Comparison of ENCODE assay signal across 2 cellular contexts in the genomic region with DNA sequence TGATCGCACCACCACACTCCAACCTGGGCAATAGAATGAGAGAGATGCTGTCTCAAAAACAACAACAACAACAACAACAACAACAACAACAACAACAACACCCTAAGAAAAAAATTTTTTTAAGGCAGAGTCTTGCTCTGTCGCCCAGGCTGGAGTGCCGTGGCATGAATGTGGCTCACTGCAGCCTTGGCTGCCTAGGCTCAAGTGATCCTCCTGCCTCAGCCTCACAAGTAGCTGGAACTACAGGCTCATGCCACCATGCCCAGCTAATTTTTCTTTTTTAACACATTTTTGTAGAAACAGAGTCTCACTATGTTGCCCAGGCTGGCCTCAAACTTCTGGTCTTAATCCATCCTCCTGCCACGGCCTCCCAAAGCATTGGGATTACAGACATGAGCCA.
TF ChIP-seq lines count a peak whose summit lies in the region.

No MANE protein-coding gene starts in this region.

TF ChIP-seq in HepG2, 621 proteins besides CTCF, POLR2A, EP300 and RAD21:
- TF ChIP-seq ZFP90 (CRISPR knock-in tag; IDR thresholded peaks at IDR 0.05; ENCODE audit: borderline replicate concordance) (peak; percentile 74; the same call in 1 of the 2 replicates), FOXO1 (CRISPR knock-in tag; IDR thresholded peaks at IDR 0.05) (no peak)

TF ChIP-seq in HEK293, 187 proteins besides CTCF, POLR2A, EP300 and RAD21:
- peak; percentile 55; the same call in 1 of the 2 replicates for TF ChIP-seq ZNF121 (tag by site-specific recombination; IDR thresholded peaks at IDR 0.05)
- no peak for TF ChIP-seq ZNF274 (IDR thresholded peaks at IDR 0.05; ENCODE audit: low read length)
- no peak for TF ChIP-seq ZNF274 (tag by site-specific recombination; IDR thresholded peaks at IDR 0.05; ENCODE audit: borderline replicate concordance)
